8 cellular contexts compared by ENCODE assay signal in genomic region chr16:23556881-23557778, GRCh38. TPM values are rescaled to one million over a fixed set of nuclear protein-coding genes. Genes with fewer than 3 reads are reported as not detected.
DNase-seq lines count a peak whose midpoint lies in the region; ATAC-seq and TF ChIP-seq lines count a peak whose summit lies in the region.

TSS of gene EARS2 (minus strand) at chr16:23557350. CDS start at chr16:23557343, 7 bp downstream.
TSS of gene UBFD1 (plus strand) at chr16:23557727. CDS start at chr16:23557743, 16 bp downstream.

- peak; percentile 97 for TF ChIP-seq CTCF in C4-2B (conservative IDR thresholded peaks at IDR 0.05)

- H3K27ac ChIP-seq in C4-2B: peak within 1 kb of the TSS; percentile 86

- peak within 1 kb of the TSS; percentile 96 for H3K27ac Mint-ChIP-seq in activated CD4-positive, alpha-beta T cell treated with anti-CD3 and anti-CD28 coated beads, Interleukin-2, amount 10 ng/mL, durations not matched to agents 24 days and 14 days

- H3K27me3 Mint-ChIP-seq in activated CD4-positive, alpha-beta T cell treated with anti-CD3 and anti-CD28 coated beads, Interleukin-2, amount 10 ng/mL, durations not matched to agents 24 days and 14 days: no peaks in the 10 kb centered on the region

- peak within 1 kb of the TSS; percentile 98 for H3K4me3 Mint-ChIP-seq in activated CD4-positive, alpha-beta T cell treated with anti-CD3 and anti-CD28 coated beads, Interleukin-2, amount 10 ng/mL, durations not matched to agents 24 days and 14 days

- DNase-seq in NCI-H526 treated with DMSO at 0.1 percent for 48 hours (lab: John Stamatoyannopoulos, UW) (peak; percentile 99), dedifferentiated amniotic fluid mesenchymal stem cell (ENCODE audit: extremely low spot score) (peak; percentile 98), left lobe of liver (ENCODE audit: low spot score) (peak; percentile 99)
- peak; percentile 99 for DNase-seq in activated CD4-positive, alpha-beta T cell treated with anti-CD3 and anti-CD28 coated beads, Interleukin-2, amount 10 ng/mL, durations not matched to agents 24 days and 14 days
- peak; percentile 95 for DNase-seq in stimulated activated CD4-positive, alpha-beta T cell treated with anti-CD3 and anti-CD28 coated beads, Interleukin-2, amount 100 ng/mL, for 4 hours (ENCODE audit: low read depth)

- no peaks in the 10 kb centered on the region for H3K9me3 Mint-ChIP-seq in activated CD4-positive, alpha-beta T cell treated with anti-CD3 and anti-CD28 coated beads, Interleukin-2, amount 10 ng/mL, durations not matched to agents 24 days and 14 days

- peaks cover 31% of the 10 kb centered on the region for H3K36me3 Mint-ChIP-seq in activated CD4-positive, alpha-beta T cell treated with anti-CD3 and anti-CD28 coated beads, Interleukin-2, amount 10 ng/mL, durations not matched to agents 24 days and 14 days (ENCODE audit: low read depth)

- intact Hi-C loops in activated CD4-positive, alpha-beta T cell treated with anti-CD3 and anti-CD28 coated beads, Interleukin-2, amount 10 ng/mL, durations not matched to agents 24 days and 14 days (cut with micrococcal nuclease): loop anchor here (1.0 to 5.0 kb wide), 8 partner anchors 39 to 985 kb away; partner anchors contain the start of genes DCTN5, GGA2, NDUFAB1 and PALB2

- peaks cover 34% of the 10 kb centered on the region for H3K4me1 Mint-ChIP-seq in activated CD4-positive, alpha-beta T cell treated with anti-CD3 and anti-CD28 coated beads, Interleukin-2, amount 10 ng/mL, durations not matched to agents 24 days and 14 days

- peak; percentile 83 for ATAC-seq in GM19328 (IDR thresholded peaks at IDR 0.05; ENCODE audit: unreplicated experiment)
- ATAC-seq in HG03520 (IDR thresholded peaks at IDR 0.05; ENCODE audit: unreplicated experiment): peak; percentile 85
- ATAC-seq in left lobe of liver: peak; percentile 94

RNA-seq across cellular contexts. Expression of gene EARS2, which starts in this region (rescaled TPM):
- 29.7 and 31.4 TPM in 2 replicates for total RNA-seq in activated CD4-positive, alpha-beta T cell treated with anti-CD3 and anti-CD28 coated beads, Interleukin-2, amount 10 ng/mL, durations not matched to agents 24 days and 14 days
- 15.9 TPM for total RNA-seq in left lobe of liver

RNA-seq across cellular contexts. Expression of gene UBFD1, which starts in this region (rescaled TPM):
- total RNA-seq in activated CD4-positive, alpha-beta T cell treated with anti-CD3 and anti-CD28 coated beads, Interleukin-2, amount 10 ng/mL, durations not matched to agents 24 days and 14 days: 62.0 and 70.6 TPM in 2 replicates
- total RNA-seq in left lobe of liver: 32.9 TPM

Comparison
In these comparisons a context has a peak if more than half of its experiments do, and no peak if none do; other contexts are left out.
1. Peak in every context shown above with its lines: DNase-seq, ATAC-seq and H3K27ac ChIP-seq.